16 cellular contexts compared by ENCODE assay signal in genomic region chr2:151845884-151846283, GRCh38. TPM values are rescaled to one million over a fixed set of nuclear protein-coding genes. Genes with fewer than 3 reads are reported as not detected.
DNase-seq lines count a peak whose midpoint lies in the region; ATAC-seq and TF ChIP-seq lines count a peak whose summit lies in the region.
"Had no signal": no experiment of that assay in that cellular context is flagged by ENCODE, and none has a peak within 500 bp of the region (broad histone marks: within the 10 kb centered on the region; RNA-seq: fewer than 3 reads in every experiment).

No MANE protein-coding gene starts in this region.

- H3K4me1 ChIP-seq in lower lobe of right lung = no peaks in the 10 kb centered on the region
- H3K4me1 ChIP-seq: breast epithelium had no signal

- H3K27ac ChIP-seq in lower lobe of right lung = no peak overlapping the region
- H3K27ac ChIP-seq: breast epithelium, hepatocyte had no signal

- H3K36me3 ChIP-seq in lower lobe of right lung (no peaks in the 10 kb centered on the region), MG63 (no peaks in the 10 kb centered on the region)
- H3K36me3 ChIP-seq: breast epithelium, HAP-1 had no signal

- intact Hi-C loops in lower lobe of right lung (cut with DNase I) = no loop called here

- no peak for DNase-seq in lower lobe of right lung
- DNase-seq in MG63 = no peak
- DNase-seq in hippocampal formation (lab: John Stamatoyannopoulos, UW) = no peak
- no peak for DNase-seq in activated effector memory CD4-positive, alpha-beta T cell treated with Interleukin-2 at 50 U/mL for 16 hours
- DNase-seq: activated CD4-positive, alpha-beta T cell treated with anti-CD3 and anti-CD28 coated beads for 1 hour; activated CD8-positive, alpha-beta memory T cell treated with anti-CD3 and anti-CD28 coated beads, Interleukin-2, amount 50 U/mL, for 48 hours; NK-92 treated with Interleukin-12 subunit alpha and Interleukin-12 subunit beta, amount 100 ng/mL, for 24 hours; posterior cingulate gyrus; SIG-M5 had no signal

- peak; percentile 50 for ATAC-seq in GM18858 (IDR thresholded peaks at IDR 0.05; ENCODE audit: unreplicated experiment)
- ATAC-seq in GM21381 (IDR thresholded peaks at IDR 0.05; ENCODE audit: unreplicated experiment) = peak; percentile 41
- ATAC-seq in HG02870 (IDR thresholded peaks at IDR 0.05; ENCODE audit: unreplicated experiment) = peak; percentile 67
- ATAC-seq in HG03558 (IDR thresholded peaks at IDR 0.05; ENCODE audit: extremely low read depth, unreplicated experiment) = peak; percentile 37
- no peak for ATAC-seq in lower lobe of right lung

- H3K4me3 ChIP-seq in lower lobe of right lung (no peak overlapping the region), MG63 (no peak overlapping the region)
- H3K4me3 ChIP-seq: breast epithelium, HAP-1, hepatocyte had no signal

- no peaks in the 10 kb centered on the region for H3K9me3 ChIP-seq in lower lobe of right lung
- H3K9me3 ChIP-seq in MG63 = no peaks in the 10 kb centered on the region
- H3K9me3 ChIP-seq: breast epithelium, HAP-1 had no signal

- H3K27me3 ChIP-seq in lower lobe of right lung (ENCODE audit: low read depth) = no peaks in the 10 kb centered on the region
- H3K27me3 ChIP-seq in MG63 = 0 out of 2 replicates have a peak, but pooled peaks cover 1% of the 10 kb centered on the region
- H3K27me3 ChIP-seq: breast epithelium, hepatocyte had no signal

- TF ChIP-seq CTCF in lower lobe of right lung (IDR thresholded peaks at IDR 0.05) = no peak

RNA-seq across cellular contexts. Expression of gene ARL5A, which starts 17.7 kb away (rescaled TPM):
- total RNA-seq in lower lobe of right lung = 52.3 TPM
- 36.8 and 65.2 TPM in 2 replicates for total RNA-seq in MG63 (2014; rRNA removed; shearing (Covaris generic); ENCODE audit: low replicate concordance)

Comparison
In these comparisons a context has a peak if more than half of its experiments do, and no peak if none do; other contexts are left out.
1. ATAC-seq: peak in GM18858 (single experiment), GM21381 (single experiment), HG02870 (single experiment) and HG03558 (single experiment); none in lower lobe of right lung (0 of 2).